9 cellular contexts compared by ENCODE assay signal in genomic region chr9:137168575-137168906, GRCh38. TPM values are rescaled to one million over a fixed set of nuclear protein-coding genes. Genes with fewer than 3 reads are reported as not detected.
DNase-seq lines count a peak whose midpoint lies in the region; ATAC-seq and TF ChIP-seq lines count a peak whose summit lies in the region.
"Had no signal": no experiment of that assay in that cellular context is flagged by ENCODE, and none has a peak within 500 bp of the region (broad histone marks: within the 10 kb centered on the region; RNA-seq: fewer than 3 reads in every experiment).

No MANE protein-coding gene starts in this region.

- no peak for TF ChIP-seq RAD21 in SK-N-SH (IDR thresholded peaks at IDR 0.05; ENCODE audit: low read length)

- H3K36me3 ChIP-seq in SK-N-SH (replicated peaks in 1 of 2; ENCODE audit: control insufficient read depth in 1 of 2, insufficient read depth in 2 of 2, low read length in 1 of 2) (no peaks in the 10 kb centered on the region), iPS-18a (ENCODE audit: control insufficient read depth, low read depth, low read length) (no peaks in the 10 kb centered on the region), suprapubic skin (no peaks in the 10 kb centered on the region)
- H3K36me3 ChIP-seq: SJSA1 had no signal

- peaks cover 40% of the 10 kb centered on the region for H3K27me3 ChIP-seq in SK-N-SH (ENCODE audit: insufficient read depth)
- peaks cover 99% of the 10 kb centered on the region for H3K27me3 ChIP-seq in iPS-18a (ENCODE audit: control insufficient read depth, insufficient read depth, low read length)
- H3K27me3 ChIP-seq in suprapubic skin: peaks cover 95% of the 10 kb centered on the region

- no peak for DNase-seq in SK-N-SH
- DNase-seq in suprapubic skin (ENCODE audit: low spot score in 2 of 2): no peak
- no peak for DNase-seq in superior temporal gyrus (ENCODE audit: extremely low spot score)

- H3F3A ChIP-seq in SK-N-SH (replicated peaks; ENCODE audit: insufficient read depth): no peaks in the 10 kb centered on the region

- POLR2A ChIA-PET in SK-N-SH (lab: Yijun Ruan, JAX): interaction anchor here (1.0 to 1.8 kb wide), 3 partner anchors 29 to 39 kb away, joined by 3 to 5 read pairs (median 3); partner anchors contain the start of gene GRIN1

- ATAC-seq in SK-N-SH treated with all-trans-retinoic acid at 6 μM for 48 hours (no peak), GM21515 (IDR thresholded peaks at IDR 0.05; ENCODE audit: unreplicated experiment) (no peak), HG03469 (IDR thresholded peaks at IDR 0.05; ENCODE audit: unreplicated experiment) (no peak)

- H3K27ac ChIP-seq in SK-N-SH (ENCODE audit: low read depth in 2 of 2, low read length in 1 of 2): no peak overlapping the region
- peak overlapping the region; percentile 100 for H3K27ac ChIP-seq in VCaP
- H3K27ac ChIP-seq in iPS-18a (ENCODE audit: low read length): no peak overlapping the region
- H3K27ac ChIP-seq in suprapubic skin: peak overlapping the region; percentile 79
- H3K27ac ChIP-seq: SJSA1 had no signal

- no peaks in the 10 kb centered on the region for H3K79me2 ChIP-seq in SK-N-SH (ENCODE audit: insufficient read depth)

- TF ChIP-seq CTCF in SK-N-SH (IDR thresholded peaks at IDR 0.05): no peak
- TF ChIP-seq CTCF in VCaP (conservative IDR thresholded peaks at IDR 0.05): no peak
- TF ChIP-seq CTCF in suprapubic skin (IDR thresholded peaks at IDR 0.05): no peak

- no peaks in the 10 kb centered on the region for H4K20me1 ChIP-seq in SK-N-SH (ENCODE audit: insufficient read depth)

- H3K9me2 ChIP-seq in SK-N-SH: no peaks in the 10 kb centered on the region

- H2AFZ ChIP-seq in SK-N-SH (ENCODE audit: low read depth): no peak overlapping the region

- H3K9ac ChIP-seq in SK-N-SH: no peak overlapping the region
- H3K9ac ChIP-seq in iPS-18a (ENCODE audit: low read length): no peak overlapping the region

- H3K9me3 ChIP-seq in SK-N-SH: no peaks in the 10 kb centered on the region
- no peaks in the 10 kb centered on the region for H3K9me3 ChIP-seq in iPS-18a (ENCODE audit: control insufficient read depth, low read depth, low read length)
- no peaks in the 10 kb centered on the region for H3K9me3 ChIP-seq in suprapubic skin
- H3K9me3 ChIP-seq: SJSA1 had no signal

- 7% methylated on average over 5 of the region's 35 CpGs for WGBS in SK-N-SH (ENCODE audit: low lambda C conversion rate)
- WGBS in suprapubic skin: no CpG with 5 or more reads among the region's 35 CpGs

- no peak overlapping the region for H3K4me2 ChIP-seq in SK-N-SH

- TF ChIP-seq POLR2A in suprapubic skin (IDR thresholded peaks at IDR 0.05): no peak

- TF ChIP-seq EP300 in SK-N-SH (IDR thresholded peaks at IDR 0.05; ENCODE audit: borderline replicate concordance in 1 of 2, low read depth in 1 of 2, low read length in 1 of 2) (no peak), suprapubic skin (IDR thresholded peaks at IDR 0.05) (no peak)

- H3K4me3 ChIP-seq in SK-N-SH (ENCODE audit: low read depth in 2 of 2, low read length in 1 of 2) (peak overlapping the region; percentile 34 to 37; a peak in 3 of 4 replicates), iPS-18a (ENCODE audit: low read length) (peak overlapping the region; percentile 47), suprapubic skin (peak overlapping the region; percentile 50)
- H3K4me3 ChIP-seq: SJSA1 had no signal

- CTCF ChIA-PET in SK-N-SH (lab: Yijun Ruan, JAX): interaction anchor here (0.6 to 1.3 kb wide), 5 partner anchors 20 to 59 kb away, joined by 3 to 4 read pairs (median 3); partner anchors contain the start of genes ANAPC2, RNF224 and SSNA1

- peaks cover 0 to 16% of the 10 kb centered on the region in 2 experiments; a peak in 1 of 4 replicates for H3K4me1 ChIP-seq in SK-N-SH (ENCODE audit: control insufficient read depth in 1 of 2, insufficient read depth in 2 of 2, low read depth in 1 of 2, low read length in 1 of 2)
- H3K4me1 ChIP-seq in iPS-18a (ENCODE audit: control insufficient read depth, low read depth, low read length): no peaks in the 10 kb centered on the region
- H3K4me1 ChIP-seq in suprapubic skin: peaks cover 43% of the 10 kb centered on the region

TF ChIP-seq in SK-N-SH, 30 proteins besides CTCF, POLR2A, EP300 and RAD21 (continues in another document):
- TF ChIP-seq YY1 (IDR thresholded peaks at IDR 0.05; ENCODE audit: low read depth) (no peak), ELF1 (IDR thresholded peaks at IDR 0.05) (no peak), USF2 (IDR thresholded peaks at IDR 0.05; ENCODE audit: borderline replicate concordance, low read depth, low read length) (no peak), GATA2 (CRISPR knock-in tag; IDR thresholded peaks at IDR 0.05) (no peak), RXRA (IDR thresholded peaks at IDR 0.05; ENCODE audit: borderline replicate concordance, low read depth) (no peak), RFX5 (IDR thresholded peaks at IDR 0.05; ENCODE audit: low read length) (no peak), SMC3 (IDR thresholded peaks at IDR 0.05; ENCODE audit: low read depth, low read length) (no peak)

TF ChIP-seq in SK-N-SH treated with all-trans-retinoic acid at 6 μM for 48 hours, 23 proteins besides CTCF, POLR2A, EP300 and RAD21 (continues in another document):
- TF ChIP-seq ZFP30 (CRISPR knock-in tag; IDR thresholded peaks at IDR 0.05) (no peak), CSDC2 (CRISPR knock-in tag; IDR thresholded peaks at IDR 0.05) (no peak), GLIS3 (CRISPR knock-in tag; IDR thresholded peaks at IDR 0.05) (no peak), BACH2 (CRISPR knock-in tag; IDR thresholded peaks at IDR 0.05; ENCODE audit: borderline replicate concordance) (no peak), ESRRG (CRISPR knock-in tag; IDR thresholded peaks at IDR 0.05) (no peak), PPARA (CRISPR knock-in tag; IDR thresholded peaks at IDR 0.05; ENCODE audit: borderline replicate concordance) (no peak), SNAI2 (CRISPR knock-in tag; IDR thresholded peaks at IDR 0.05) (no peak), ZC3H10 (CRISPR knock-in tag; IDR thresholded peaks at IDR 0.05) (no peak), TOX (CRISPR knock-in tag; IDR thresholded peaks at IDR 0.05; ENCODE audit: borderline replicate concordance) (no peak)
- TF ChIP-seq, protein P1, sequence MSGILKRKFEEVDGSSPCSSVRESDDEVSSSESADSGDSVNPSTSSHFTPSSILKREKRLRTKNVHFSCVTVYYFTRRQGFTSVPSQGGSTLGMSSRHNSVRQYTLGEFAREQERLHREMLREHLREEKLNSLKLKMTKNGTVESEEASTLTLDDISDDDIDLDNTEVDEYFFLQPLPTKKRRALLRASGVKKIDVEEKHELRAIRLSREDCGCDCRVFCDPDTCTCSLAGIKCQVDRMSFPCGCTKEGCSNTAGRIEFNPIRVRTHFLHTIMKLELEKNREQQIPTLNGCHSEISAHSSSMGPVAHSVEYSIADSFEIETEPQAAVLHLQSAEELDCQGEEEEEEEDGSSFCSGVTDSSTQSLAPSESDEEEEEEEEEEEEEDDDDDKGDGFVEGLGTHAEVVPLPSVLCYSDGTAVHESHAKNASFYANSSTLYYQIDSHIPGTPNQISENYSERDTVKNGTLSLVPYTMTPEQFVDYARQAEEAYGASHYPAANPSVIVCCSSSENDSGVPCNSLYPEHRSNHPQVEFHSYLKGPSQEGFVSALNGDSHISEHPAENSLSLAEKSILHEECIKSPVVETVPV (CRISPR knock-in tag; IDR thresholded peaks at IDR 0.05): no peak
- TF ChIP-seq, protein P2, sequence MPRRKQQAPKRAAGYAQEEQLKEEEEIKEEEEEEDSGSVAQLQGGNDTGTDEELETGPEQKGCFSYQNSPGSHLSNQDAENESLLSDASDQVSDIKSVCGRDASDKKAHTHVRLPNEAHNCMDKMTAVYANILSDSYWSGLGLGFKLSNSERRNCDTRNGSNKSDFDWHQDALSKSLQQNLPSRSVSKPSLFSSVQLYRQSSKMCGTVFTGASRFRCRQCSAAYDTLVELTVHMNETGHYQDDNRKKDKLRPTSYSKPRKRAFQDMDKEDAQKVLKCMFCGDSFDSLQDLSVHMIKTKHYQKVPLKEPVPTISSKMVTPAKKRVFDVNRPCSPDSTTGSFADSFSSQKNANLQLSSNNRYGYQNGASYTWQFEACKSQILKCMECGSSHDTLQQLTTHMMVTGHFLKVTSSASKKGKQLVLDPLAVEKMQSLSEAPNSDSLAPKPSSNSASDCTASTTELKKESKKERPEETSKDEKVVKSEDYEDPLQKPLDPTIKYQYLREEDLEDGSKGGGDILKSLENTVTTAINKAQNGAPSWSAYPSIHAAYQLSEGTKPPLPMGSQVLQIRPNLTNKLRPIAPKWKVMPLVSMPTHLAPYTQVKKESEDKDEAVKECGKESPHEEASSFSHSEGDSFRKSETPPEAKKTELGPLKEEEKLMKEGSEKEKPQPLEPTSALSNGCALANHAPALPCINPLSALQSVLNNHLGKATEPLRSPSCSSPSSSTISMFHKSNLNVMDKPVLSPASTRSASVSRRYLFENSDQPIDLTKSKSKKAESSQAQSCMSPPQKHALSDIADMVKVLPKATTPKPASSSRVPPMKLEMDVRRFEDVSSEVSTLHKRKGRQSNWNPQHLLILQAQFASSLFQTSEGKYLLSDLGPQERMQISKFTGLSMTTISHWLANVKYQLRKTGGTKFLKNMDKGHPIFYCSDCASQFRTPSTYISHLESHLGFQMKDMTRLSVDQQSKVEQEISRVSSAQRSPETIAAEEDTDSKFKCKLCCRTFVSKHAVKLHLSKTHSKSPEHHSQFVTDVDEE (CRISPR knock-in tag; IDR thresholded peaks at IDR 0.05): no peak

RNA-seq across cellular contexts. Expression of gene LRRC26, which starts 1.3 kb away (rescaled TPM):
- polyA plus RNA-seq in SK-N-SH (2012; rRNA removed): not detected in 2 replicates
- 0.05 TPM in 1 of 2 replicates, not detected in the other for polyA plus RNA-seq in SK-N-SH (2012; cell fraction: cytosol; rRNA removed)
- polyA plus RNA-seq in SK-N-SH (2012; cell fraction: nucleus; rRNA removed): not detected in 2 replicates
- total RNA-seq in suprapubic skin: 10 to 100 TPM in 1 of 4 donors, 1 to 10 TPM in 3; 5.4 to 37.2 (median 7.9) TPM
- total RNA-seq: SJSA1 had no signal

RNA-seq across cellular contexts. Expression of gene TMEM210, which starts 3.3 kb away (rescaled TPM):
- not detected in 2 replicates for polyA plus RNA-seq in SK-N-SH (2012; rRNA removed)
- not detected in 2 replicates for polyA plus RNA-seq in SK-N-SH (2012; cell fraction: cytosol; rRNA removed)
- not detected in 2 replicates for polyA plus RNA-seq in SK-N-SH (2012; cell fraction: nucleus; rRNA removed)
- not detected for total RNA-seq in suprapubic skin
- total RNA-seq: SJSA1 had no signal

RNA-seq across cellular contexts. Expression of gene ANAPC2, which starts 19.8 kb away (rescaled TPM):
- 35.1 and 37.7 TPM in 2 replicates for polyA plus RNA-seq in SK-N-SH (2012; rRNA removed)
- 8.3 and 13.2 TPM in 2 replicates for polyA plus RNA-seq in SK-N-SH (2012; cell fraction: cytosol; rRNA removed)
- 195 and 222 TPM in 2 replicates for polyA plus RNA-seq in SK-N-SH (2012; cell fraction: nucleus; rRNA removed)
- total RNA-seq in suprapubic skin: 10 to 100 TPM; 24.8 to 99.8 (median 54.9) TPM

RNA-seq across cellular contexts. Expression of gene SSNA1, which starts 19.9 kb away (rescaled TPM):
- polyA plus RNA-seq in SK-N-SH (2012; rRNA removed): 100 and 124 TPM in 2 replicates
- 63.2 and 93.5 TPM in 2 replicates for polyA plus RNA-seq in SK-N-SH (2012; cell fraction: cytosol; rRNA removed)
- polyA plus RNA-seq in SK-N-SH (2012; cell fraction: nucleus; rRNA removed): 49.5 and 65.7 TPM in 2 replicates
- total RNA-seq in suprapubic skin: 10 to 100 TPM; 45.9 to 72.0 (median 71.1) TPM

RNA-seq across cellular contexts. Expression of gene GRIN1, which starts 29.6 kb away (rescaled TPM):
- 0.03 TPM in 1 of 2 replicates, not detected in the other for polyA plus RNA-seq in SK-N-SH (2012; rRNA removed)
- polyA plus RNA-seq in SK-N-SH (2012; cell fraction: cytosol; rRNA removed): 0.03 and 0.13 TPM in 2 replicates
- polyA plus RNA-seq in SK-N-SH (2012; cell fraction: nucleus; rRNA removed): 0.24 and 0.58 TPM in 2 replicates
- total RNA-seq in suprapubic skin: under 1 TPM in 3 of 4 donors, not detected in 1; 0.16 to 0.25 (median 0.16) TPM
- total RNA-seq: SJSA1 had no signal

Comparison
In these comparisons a context has a peak if more than half of its experiments do, and no peak if none do; other contexts are left out.
1. H3K27ac ChIP-seq: peak in VCaP (single experiment) and suprapubic skin (single experiment); none in SK-N-SH (0 of 2) and iPS-18a (single experiment).
2. Peak in every context shown above with its lines, with median percentiles within 50 percentile points of each other: H3K4me3 ChIP-seq.